Comparison of ENCODE assay signal across 6 cellular contexts in genomic region chr9:35659340-35659739, GRCh38.
A peak's percentile ranks its signal among the peaks of the same experiment; 100 is the strongest.
DNase-seq lines count a peak whose midpoint lies in the region; TF ChIP-seq lines count a peak whose summit lies in the region.

No MANE protein-coding gene starts in this region.

- peak overlapping the region; percentile 86 for H3K4me3 Mint-ChIP-seq in nephron progenitor cell

- DNase-seq in HAP-1 (ENCODE audit: low spot score in 2 of 2) (no peak), astrocyte of the spinal cord (ENCODE audit: low read depth, low spot score) (no peak), nephron progenitor cell (no peak), erythroblast (lab: John Stamatoyannopoulos, UW) (no peak), medulla oblongata (ENCODE audit: extremely low spot score) (no peak)
- no peak for DNase-seq in stimulated activated CD4-positive, alpha-beta T cell treated with anti-CD3 and anti-CD28 coated beads, Interleukin-2, amount 100 ng/mL, for 24 hours

- TF ChIP-seq CTCF in astrocyte of the spinal cord (IDR thresholded peaks at IDR 0.05; ENCODE audit: low read depth, low read length) (no peak), nephron progenitor cell (IDR thresholded peaks at IDR 0.05) (no peak)

- TF ChIP-seq POLR2A in erythroblast (IDR thresholded peaks at IDR 0.05; ENCODE audit: low read length): no peak

- peaks cover 15% of the 10 kb centered on the region for H3K27me3 Mint-ChIP-seq in nephron progenitor cell (ENCODE audit: low read depth, poor library complexity)

- H3K4me1 Mint-ChIP-seq in nephron progenitor cell: peaks cover 67% of the 10 kb centered on the region

- H3K27ac Mint-ChIP-seq in nephron progenitor cell: peak overlapping the region; percentile 7

- H3K36me3 ChIP-seq in HAP-1 (replicated peaks): peaks cover 40% of the 10 kb centered on the region

- H3K4me1 ChIP-seq in HAP-1: peaks cover 20% of the 10 kb centered on the region

- no peaks in the 10 kb centered on the region for H3K27me3 ChIP-seq in HAP-1 (ENCODE audit: low read depth)

- H3K4me3 ChIP-seq in HAP-1: peak overlapping the region; percentile 77
- H3K4me3 ChIP-seq in astrocyte of the spinal cord (ENCODE audit: low read depth, low read length): peak overlapping the region; percentile 86

- no peaks in the 10 kb centered on the region for H3K9me3 ChIP-seq in HAP-1

- peaks cover 4% of the 10 kb centered on the region for H3K9me3 Mint-ChIP-seq in nephron progenitor cell

- peaks cover 28% of the 10 kb centered on the region for H3K36me3 Mint-ChIP-seq in nephron progenitor cell (ENCODE audit: low read depth)

- in situ Hi-C loops in HAP-1 (cut with MboI; ENCODE audit: low sequenced_read_pairs) (no loop called here), astrocyte of the spinal cord (cut with HindIII; ENCODE audit: low sequenced_read_pairs) (no loop called here)
